In genomic region chr5:14268738-14269137, GRCh38 we compare ENCODE assay signal across 10 cellular contexts.
DNase-seq lines count a peak whose midpoint lies in the region; ATAC-seq and TF ChIP-seq lines count a peak whose summit lies in the region.
"Had no signal": no experiment of that assay in that cellular context is flagged by ENCODE, and none has a peak within 500 bp of the region (broad histone marks: within the 10 kb centered on the region; RNA-seq: fewer than 3 reads in every experiment).

No MANE protein-coding gene starts in this region.

- peak overlapping the region in 1 of 2 experiments; percentile 89 for H3K14ac ChIP-seq in mesenchymal stem cell (ENCODE audit: low read length in 2 of 2)

- no peak overlapping the region for H2BK5ac ChIP-seq in mesenchymal stem cell (ENCODE audit: low read depth, low read length, poor library complexity, severe bottlenecking)

- H3K9me3 Mint-ChIP-seq in T-helper 2 cell treated with Interferon-gamma antibody and Interleukin-4, amounts not matched to agents 5 μg/mL and 100 μg/mL, for 36 hours = no peaks in the 10 kb centered on the region
- no peaks in the 10 kb centered on the region for H3K9me3 Mint-ChIP-seq in neural progenitor cell

- peaks cover 85% of the 10 kb centered on the region for H3K79me2 ChIP-seq in neural progenitor cell (ENCODE audit: low read depth)

- H2AK5ac ChIP-seq in mesenchymal stem cell (ENCODE audit: low read length, severe bottlenecking) = peak overlapping the region; percentile 79

- no peak overlapping the region for H2BK15ac ChIP-seq in mesenchymal stem cell (ENCODE audit: low read depth, poor library complexity, severe bottlenecking)

- peak overlapping the region; percentile 72 for H3K27ac ChIP-seq in mesenchymal stem cell (ENCODE audit: low read length, poor library complexity, severe bottlenecking)
- no peak overlapping the region for H3K27ac ChIP-seq in neural progenitor cell
- H3K27ac ChIP-seq: SK-N-MC had no signal

- no peaks in the 10 kb centered on the region for H3K36me3 Mint-ChIP-seq in T-helper 2 cell treated with Interferon-gamma antibody and Interleukin-4, amounts not matched to agents 5 μg/mL and 100 μg/mL, for 36 hours (ENCODE audit: low read depth)
- peaks cover 2% of the 10 kb centered on the region for H3K36me3 Mint-ChIP-seq in neural progenitor cell

- H3F3A ChIP-seq in neural progenitor cell (ENCODE audit: low read depth) = no peaks in the 10 kb centered on the region

- 61% methylated on average over 5 of the region's 5 CpGs for WGBS in mesenchymal stem cell

- no peak overlapping the region for H3K27ac Mint-ChIP-seq in T-helper 2 cell treated with Interferon-gamma antibody and Interleukin-4, amounts not matched to agents 5 μg/mL and 100 μg/mL, for 36 hours
- no peak overlapping the region for H3K27ac Mint-ChIP-seq in neural progenitor cell

- peaks cover 7% of the 10 kb centered on the region for H3K4me1 Mint-ChIP-seq in T-helper 2 cell treated with Interferon-gamma antibody and Interleukin-4, amounts not matched to agents 5 μg/mL and 100 μg/mL, for 36 hours (ENCODE audit: low read depth)
- H3K4me1 Mint-ChIP-seq in neural progenitor cell = peaks cover 51% of the 10 kb centered on the region

- H2AFZ ChIP-seq in mesenchymal stem cell (ENCODE audit: low read depth, low read length) (no peak overlapping the region), neural progenitor cell (replicated peaks) (no peak overlapping the region)

- H3K4ac ChIP-seq in mesenchymal stem cell (ENCODE audit: low read depth in 1 of 2, low read length in 2 of 2) = peak overlapping the region in 1 of 2 experiments; percentile 85

- intact Hi-C loops in Right ventricle myocardium inferior (cut with DNase I) = no loop called here
- intact Hi-C loops in cardiac septum (cut with DNase I) = loop anchor here (2.0 to 5.0 kb wide), 3 partner anchors 66 to 160 kb away; no protein-coding TSS in a partner anchor

- no peaks in the 10 kb centered on the region for H3K79me1 ChIP-seq in mesenchymal stem cell (replicated peaks; ENCODE audit: low read length, poor library complexity, severe bottlenecking)

- H3K36me3 ChIP-seq in mesenchymal stem cell (ENCODE audit: control insufficient read depth in 1 of 2, insufficient read depth in 2 of 2, low read depth in 1 of 2, low read length in 2 of 2) = peaks cover 3 to 25% of the 10 kb centered on the region in 2 experiments
- no peaks in the 10 kb centered on the region for H3K36me3 ChIP-seq in neural progenitor cell

- H3K23ac ChIP-seq in mesenchymal stem cell (ENCODE audit: low read length in 2 of 2) = peak overlapping the region in 1 of 2 experiments; percentile 85

- DNase-seq in Right ventricle myocardium inferior (ENCODE audit: missing footprints) (no peak), cardiac septum (ENCODE audit: low spot score) (no peak), dermis blood vessel endothelial cell (peak; percentile 50), mesenchymal stem cell (no peak), OCI-M2 (lab: John Stamatoyannopoulos, UW; ENCODE audit: unreplicated experiment) (no peak), neural progenitor cell (ENCODE audit: low spot score) (no peak)
- DNase-seq in T-helper 2 cell treated with Interferon-gamma antibody and Interleukin-4, amounts not matched to agents 5 μg/mL and 100 μg/mL, for 36 hours (ENCODE audit: low spot score) = no peak
- no peak for DNase-seq in activated naive CD4-positive, alpha-beta T cell treated with Interleukin-2 at 50 U/mL for 16 hours

- H3K27me3 ChIP-seq in mesenchymal stem cell (ENCODE audit: control insufficient read depth in 1 of 2, insufficient read depth in 1 of 2, low read length in 2 of 2) (no peaks in the 10 kb centered on the region), neural progenitor cell (no peaks in the 10 kb centered on the region)

- H4K20me1 ChIP-seq in neural progenitor cell (ENCODE audit: low read depth) = peaks cover 36% of the 10 kb centered on the region

- peak; percentile 40 for ATAC-seq in Right ventricle myocardium inferior
- ATAC-seq: GM12878 had no signal

- no peak for TF ChIP-seq CTCF in neural progenitor cell (IDR thresholded peaks at IDR 0.05)

- peak overlapping the region in 1 of 2 experiments; percentile 65 for H2BK12ac ChIP-seq in mesenchymal stem cell (ENCODE audit: low read length in 2 of 2)

- H3K18ac ChIP-seq in mesenchymal stem cell (ENCODE audit: low read depth in 1 of 2, low read length in 2 of 2) = peak overlapping the region; percentile 7 to 78

- H3K4me2 ChIP-seq in mesenchymal stem cell (ENCODE audit: low read length, poor library complexity, severe bottlenecking) (no peak overlapping the region), neural progenitor cell (no peak overlapping the region)

- H3K4me3 ChIP-seq in mesenchymal stem cell (ENCODE audit: insufficient read depth in 1 of 2, low read depth in 1 of 2, low read length in 2 of 2) (peak overlapping the region in 1 of 2 experiments; percentile 8), neural progenitor cell (no peak overlapping the region)
- H3K4me3 ChIP-seq: GM12878, SK-N-MC had no signal

- no peak overlapping the region for H2BK120ac ChIP-seq in mesenchymal stem cell (ENCODE audit: low read depth, low read length)

- no peak overlapping the region for H4K8ac ChIP-seq in mesenchymal stem cell (ENCODE audit: low read length)

- H3K4me3 Mint-ChIP-seq in T-helper 2 cell treated with Interferon-gamma antibody and Interleukin-4, amounts not matched to agents 5 μg/mL and 100 μg/mL, for 36 hours = no peak overlapping the region
- H3K4me3 Mint-ChIP-seq in neural progenitor cell = no peak overlapping the region

- peaks cover 18% of the 10 kb centered on the region for H3K4me1 ChIP-seq in mesenchymal stem cell (ENCODE audit: control insufficient read depth, insufficient read depth, low read depth, low read length)
- H3K4me1 ChIP-seq in neural progenitor cell = peaks cover 39% of the 10 kb centered on the region

- H3K9ac ChIP-seq in mesenchymal stem cell (ENCODE audit: low read length) (peak overlapping the region; percentile 28), neural progenitor cell (no peak overlapping the region)

- H4K91ac ChIP-seq in mesenchymal stem cell (ENCODE audit: low read length) = no peak overlapping the region

- H3K27me3 Mint-ChIP-seq in T-helper 2 cell treated with Interferon-gamma antibody and Interleukin-4, amounts not matched to agents 5 μg/mL and 100 μg/mL, for 36 hours (ENCODE audit: low read depth) = peaks cover 26% of the 10 kb centered on the region
- H3K27me3 Mint-ChIP-seq in neural progenitor cell (ENCODE audit: insufficient read depth, low read depth) = no peaks in the 10 kb centered on the region

- H3K9me3 ChIP-seq in mesenchymal stem cell (ENCODE audit: control insufficient read depth, low read length) (no peaks in the 10 kb centered on the region), neural progenitor cell (ENCODE audit: low read depth) (no peaks in the 10 kb centered on the region)
